In genomic region chr11:92101845-92102244, GRCh38 we compare ENCODE assay signal across 18 cellular contexts.
DNase-seq lines count a peak whose midpoint lies in the region; ATAC-seq, FAIRE-seq and TF ChIP-seq lines count a peak whose summit lies in the region.
"Had no signal": no experiment of that assay in that cellular context is flagged by ENCODE, and none has a peak within 500 bp of the region (broad histone marks: within the 10 kb centered on the region; RNA-seq: fewer than 3 reads in every experiment).

No MANE protein-coding gene starts in this region.

- 32% methylated on average over 1 of the region's 1 CpG for WGBS in A549 (ENCODE audit: missing lambda C conversion rate)

- no peak overlapping the region for H3K4me2 ChIP-seq in A549

- TF ChIP-seq RAD21 in A549 (conservative IDR thresholded peaks at IDR 0.05 in 1 of 2, IDR thresholded peaks at IDR 0.05 in 1 of 2), result no peak

- no peaks in the 10 kb centered on the region for H3K4me1 ChIP-seq in A549

- TF ChIP-seq POLR2A in A549 (IDR thresholded peaks at IDR 0.05; ENCODE audit: low read length) (no peak), GM12892 (IDR thresholded peaks at IDR 0.05; ENCODE audit: low read depth, low read length) (no peak)

- no peak for TF ChIP-seq CTCF in A549 (IDR thresholded peaks at IDR 0.05)

- TF ChIP-seq EP300 in A549 (IDR thresholded peaks at IDR 0.05), result no peak

- no peaks in the 10 kb centered on the region for H3K9me3 ChIP-seq in A549

- peak; percentile 36 for FAIRE-seq in A549 (lab: Jason Lieb, UNC)
- no peak for FAIRE-seq in GM12892 (lab: Jason Lieb, UNC)
- FAIRE-seq: A204.1, D721Med, GM18507, K562 had no signal

- POLR2A ChIA-PET in A549 (lab: Yijun Ruan, JAX), result no interaction called here

- CTCF ChIA-PET in A549 (lab: Yijun Ruan, JAX), result no interaction called here

- H3K27ac ChIP-seq in A549, result no peak overlapping the region

- DNase-seq in A549 (ENCODE audit: low read depth in 1 of 2, low spot score in 1 of 2) (no peak), DMS53 (lab: John Stamatoyannopoulos, UW) (peak; percentile 45), NCI-H146 (lab: John Stamatoyannopoulos, UW) (peak; percentile 37), SW480 (ENCODE audit: low spot score) (peak; percentile 17), GM12892 (ENCODE audit: insufficient read length) (no peak)
- no peak for DNase-seq in activated CD4-positive, alpha-beta T cell treated with anti-CD3 and anti-CD28 coated beads for 48 hours
- DNase-seq: CD8-positive, alpha-beta T cell; COR-L47; DMS153; GF-D8; GOT3; H9 had no signal

- ATAC-seq in A549 (no peak), GM21528 (IDR thresholded peaks at IDR 0.05; ENCODE audit: low FRiP score, unreplicated experiment) (no peak), HG03045 (IDR thresholded peaks at IDR 0.05; ENCODE audit: unreplicated experiment) (no peak)
- ATAC-seq: CD8-positive, alpha-beta T cell; K562 had no signal

- H3K4me3 ChIP-seq in A549, result no peak overlapping the region
- H3K4me3 ChIP-seq: K562 had no signal

TF ChIP-seq in A549, 52 proteins besides CTCF, POLR2A, EP300 and RAD21:
- no peak for TF ChIP-seq ZC3H11A (IDR thresholded peaks at IDR 0.05)
- TF ChIP-seq, protein P1, sequence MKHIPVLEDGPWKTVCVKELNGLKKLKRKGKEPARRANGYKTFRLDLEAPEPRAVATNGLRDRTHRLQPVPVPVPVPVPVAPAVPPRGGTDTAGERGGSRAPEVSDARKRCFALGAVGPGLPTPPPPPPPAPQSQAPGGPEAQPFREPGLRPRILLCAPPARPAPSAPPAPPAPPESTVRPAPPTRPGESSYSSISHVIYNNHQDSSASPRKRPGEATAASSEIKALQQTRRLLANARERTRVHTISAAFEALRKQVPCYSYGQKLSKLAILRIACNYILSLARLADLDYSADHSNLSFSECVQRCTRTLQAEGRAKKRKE (CRISPR knock-in tag; IDR thresholded peaks at IDR 0.05; ENCODE audit: low read depth), result no peak
- TF ChIP-seq MYC (IDR thresholded peaks at IDR 0.05; ENCODE audit: borderline replicate concordance, low read length), result no peak
- no peak for TF ChIP-seq SREBF2 (IDR thresholded peaks at IDR 0.05)
- no peak for TF ChIP-seq KDM1A (IDR thresholded peaks at IDR 0.05; ENCODE audit: low read depth)
- TF ChIP-seq, protein P2, sequence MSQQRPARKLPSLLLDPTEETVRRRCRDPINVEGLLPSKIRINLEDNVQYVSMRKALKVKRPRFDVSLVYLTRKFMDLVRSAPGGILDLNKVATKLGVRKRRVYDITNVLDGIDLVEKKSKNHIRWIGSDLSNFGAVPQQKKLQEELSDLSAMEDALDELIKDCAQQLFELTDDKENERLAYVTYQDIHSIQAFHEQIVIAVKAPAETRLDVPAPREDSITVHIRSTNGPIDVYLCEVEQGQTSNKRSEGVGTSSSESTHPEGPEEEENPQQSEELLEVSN (IDR thresholded peaks at IDR 0.05; ENCODE audit: borderline replicate concordance, low read depth), result no peak
- no peak for TF ChIP-seq RNF2 (IDR thresholded peaks at IDR 0.05; ENCODE audit: borderline replicate concordance, low read depth)
- TF ChIP-seq CEBPB (IDR thresholded peaks at IDR 0.05), result no peak
- no peak for TF ChIP-seq TFCP2L1 (CRISPR knock-in tag; IDR thresholded peaks at IDR 0.05)
- TF ChIP-seq, protein P3, sequence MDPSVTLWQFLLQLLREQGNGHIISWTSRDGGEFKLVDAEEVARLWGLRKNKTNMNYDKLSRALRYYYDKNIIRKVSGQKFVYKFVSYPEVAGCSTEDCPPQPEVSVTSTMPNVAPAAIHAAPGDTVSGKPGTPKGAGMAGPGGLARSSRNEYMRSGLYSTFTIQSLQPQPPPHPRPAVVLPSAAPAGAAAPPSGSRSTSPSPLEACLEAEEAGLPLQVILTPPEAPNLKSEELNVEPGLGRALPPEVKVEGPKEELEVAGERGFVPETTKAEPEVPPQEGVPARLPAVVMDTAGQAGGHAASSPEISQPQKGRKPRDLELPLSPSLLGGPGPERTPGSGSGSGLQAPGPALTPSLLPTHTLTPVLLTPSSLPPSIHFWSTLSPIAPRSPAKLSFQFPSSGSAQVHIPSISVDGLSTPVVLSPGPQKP (IDR thresholded peaks at IDR 0.05; ENCODE audit: low read depth, low read length), result no peak

Comparison
In these comparisons a context has a peak if more than half of its experiments do, and no peak if none do; other contexts are left out.
1. DNase-seq: peak in DMS53 (single experiment), NCI-H146 (single experiment) and SW480 (single experiment); none in A549 (0 of 2), GM12892 (single experiment) and activated CD4-positive, alpha-beta T cell treated with anti-CD3 and anti-CD28 coated beads for 48 hours (single experiment).